19 cellular contexts compared by ENCODE assay signal in the genomic region with DNA sequence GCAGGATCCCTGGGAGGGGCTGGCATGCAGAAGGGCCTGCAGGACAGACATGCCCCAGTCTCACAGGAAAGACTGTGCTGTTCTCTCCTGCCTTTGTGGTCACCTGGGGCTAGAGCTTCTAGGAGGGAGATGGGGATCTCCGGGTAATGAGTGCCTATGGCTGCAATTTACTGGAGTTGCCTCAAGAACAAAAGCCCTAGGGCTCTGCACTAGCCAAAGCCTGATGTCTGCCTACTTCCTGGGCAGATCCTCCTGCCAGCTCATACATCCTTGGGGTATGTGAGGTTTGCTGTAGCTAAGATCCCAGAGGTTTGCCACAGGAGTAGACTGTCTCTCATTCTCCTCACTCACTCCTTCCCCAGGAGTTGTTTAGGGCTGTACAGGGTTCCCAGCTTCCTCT.
"Had no signal": no experiment of that assay in that cellular context is flagged by ENCODE, and none has a peak within 500 bp of the region (broad histone marks: within the 10 kb centered on the region; RNA-seq: fewer than 3 reads in every experiment).

No MANE protein-coding gene starts in this region.

- DNase-seq: activated T-cell treated with anti-CD3 and anti-CD28 coated beads, Interleukin-2, amount 50 U/mL, for 1 hour; aorta; dorsolateral prefrontal cortex; esophagus squamous epithelium; psoas muscle; small intestine; stimulated activated CD4-positive, alpha-beta T cell treated with anti-CD3 and anti-CD28 coated beads, Interleukin-2, amount 100 ng/mL, for 24 hours; stimulated activated naive B cell treated with anti-CD40 and anti-IgM and Interleukin-4, amounts not matched to agents 10 μg/mL and 1 μg/mL and 100 μg/mL, for 72 hours; T-helper 2 cell; trophoblast cell; WERI-Rb-1 had no signal

- H3K27me3 Mint-ChIP-seq: brain; central memory CD8-positive, alpha-beta T cell; memory B cell; stimulated activated naive B cell treated with anti-CD40 and anti-IgM and Interleukin-4, amounts not matched to agents 10 μg/mL and 1 μg/mL and 100 μg/mL, for 72 hours had no signal

- H3K27ac ChIP-seq: dorsolateral prefrontal cortex, esophagus squamous epithelium, pancreas, psoas muscle, right lobe of liver, vagina, WERI-Rb-1 had no signal

- H3K4me1 Mint-ChIP-seq: central memory CD8-positive, alpha-beta T cell; memory B cell; nephron; stimulated activated naive B cell treated with anti-CD40 and anti-IgM and Interleukin-4, amounts not matched to agents 10 μg/mL and 1 μg/mL and 100 μg/mL, for 72 hours had no signal

- H3K27me3 ChIP-seq: dorsolateral prefrontal cortex, esophagus squamous epithelium, pancreas, right lobe of liver, vagina had no signal

- ATAC-seq: activated naive CD4-positive, alpha-beta T cell treated with anti-CD3 and anti-CD28 coated beads, Interleukin-2, amount 50 U/mL, for 72 hours; pancreas; psoas muscle; right lobe of liver; stimulated activated naive B cell treated with anti-CD40 and anti-IgM and Interleukin-4, amounts not matched to agents 10 μg/mL and 1 μg/mL and 100 μg/mL, for 72 hours had no signal

- H3K36me3 Mint-ChIP-seq: activated naive CD4-positive, alpha-beta T cell treated with anti-CD3 and anti-CD28 coated beads, Interleukin-2, amount 50 U/mL, for 72 hours; brain; memory B cell; stimulated activated naive B cell treated with anti-CD40 and anti-IgM and Interleukin-4, amounts not matched to agents 10 μg/mL and 1 μg/mL and 100 μg/mL, for 72 hours had no signal

- H3K4me1 ChIP-seq: esophagus squamous epithelium, pancreas, psoas muscle, right lobe of liver, vagina had no signal

- H3K9me3 Mint-ChIP-seq: activated naive CD4-positive, alpha-beta T cell treated with anti-CD3 and anti-CD28 coated beads, Interleukin-2, amount 50 U/mL, for 72 hours; brain; memory B cell; nephron; stimulated activated naive B cell treated with anti-CD40 and anti-IgM and Interleukin-4, amounts not matched to agents 10 μg/mL and 1 μg/mL and 100 μg/mL, for 72 hours had no signal

- H3K4me3 Mint-ChIP-seq: brain; central memory CD8-positive, alpha-beta T cell; memory B cell; nephron; stimulated activated naive B cell treated with anti-CD40 and anti-IgM and Interleukin-4, amounts not matched to agents 10 μg/mL and 1 μg/mL and 100 μg/mL, for 72 hours had no signal

- H3K27ac Mint-ChIP-seq: activated naive CD4-positive, alpha-beta T cell treated with anti-CD3 and anti-CD28 coated beads, Interleukin-2, amount 50 U/mL, for 72 hours; brain; memory B cell; nephron; stimulated activated naive B cell treated with anti-CD40 and anti-IgM and Interleukin-4, amounts not matched to agents 10 μg/mL and 1 μg/mL and 100 μg/mL, for 72 hours had no signal

- H3K9me3 ChIP-seq: esophagus squamous epithelium, pancreas, psoas muscle, right lobe of liver, vagina had no signal

- H3K4me3 ChIP-seq: dorsolateral prefrontal cortex, esophagus squamous epithelium, pancreas, psoas muscle, right lobe of liver, vagina had no signal
